In the genomic region with DNA sequence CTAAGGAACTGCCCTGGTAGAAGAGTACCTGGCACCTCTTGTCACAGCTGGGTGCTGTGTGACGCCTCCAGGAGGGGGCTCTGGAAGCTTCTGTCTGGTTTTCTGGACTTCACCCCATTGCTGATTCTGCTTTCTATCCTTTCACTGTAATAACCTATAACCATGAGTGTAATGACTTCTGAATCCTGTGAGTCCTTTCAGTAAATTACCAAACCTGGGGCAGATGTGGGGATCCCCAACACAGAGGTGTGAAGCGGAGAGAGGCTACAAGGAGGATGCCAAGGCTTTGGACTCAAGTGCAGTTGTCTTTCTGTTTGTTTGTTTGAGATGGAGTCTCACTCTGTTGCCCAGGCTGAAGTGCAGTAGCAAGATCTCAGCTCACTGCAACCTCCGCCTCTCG, we compare ENCODE assay signal across 16 cellular contexts.
DNase-seq lines count a peak whose midpoint lies in the region; ATAC-seq, FAIRE-seq and TF ChIP-seq lines count a peak whose summit lies in the region.
"Had no signal": no experiment of that assay in that cellular context is flagged by ENCODE, and none has a peak within 500 bp of the region (broad histone marks: within the 10 kb centered on the region; RNA-seq: fewer than 3 reads in every experiment).

No MANE protein-coding gene starts in this region.

- FAIRE-seq in pancreas (lab: Jason Lieb, UNC): no peak
- FAIRE-seq: GM19239 had no signal

- DNase-seq in activated T-cell treated with anti-CD3 and anti-CD28 coated beads, Interleukin-2, amount 50 U/mL, for 72 hours: no peak
- DNase-seq in activated T-cell treated with anti-CD3 and anti-CD28 coated beads, Interleukin-2, amount 50 U/mL, for 1 hour: no peak
- no peak for DNase-seq in GM06990 (ENCODE audit: extremely low read depth, insufficient read length)
- DNase-seq in activated naive CD8-positive, alpha-beta T cell treated with anti-CD3 and anti-CD28 coated beads for 36 hours: no peak
- no peak for DNase-seq in natural killer cell
- no peak for DNase-seq in retina
- no peak for DNase-seq in pancreas
- DNase-seq in gastrocnemius medialis: no peak
- DNase-seq: Calu3; CD4-positive, CD25-positive, alpha-beta regulatory T cell; HFFc6; KBM-7; NCI-H1417 treated with DMSO at 0.1 percent for 48 hours; NCI-H1930; NCI-H526 treated with DMSO at 0.1 percent for 48 hours had no signal

- no peak for TF ChIP-seq POLR2A in gastrocnemius medialis (IDR thresholded peaks at IDR 0.05)

- H3K4me3 ChIP-seq in GM06990 (replicated peaks; ENCODE audit: low read depth, low read length) (no peak overlapping the region), pancreas (no peak overlapping the region), gastrocnemius medialis (no peak overlapping the region)

- no peak overlapping the region for H3K27ac ChIP-seq in pancreas
- H3K27ac ChIP-seq in gastrocnemius medialis: no peak overlapping the region

- H3K9me3 Mint-ChIP-seq in activated T-cell treated with anti-CD3 and anti-CD28 coated beads, Interleukin-2, amount 50 U/mL, for 72 hours: peaks cover 0 to under 1% of the 10 kb centered on the region in 2 donors
- H3K9me3 Mint-ChIP-seq in activated naive CD8-positive, alpha-beta T cell treated with anti-CD3 and anti-CD28 coated beads for 36 hours: peaks cover 4% of the 10 kb centered on the region
- H3K9me3 Mint-ChIP-seq in natural killer cell: no peaks in the 10 kb centered on the region
- H3K9me3 Mint-ChIP-seq: CD4-positive, CD25-positive, alpha-beta regulatory T cell had no signal

- ATAC-seq in activated T-cell treated with anti-CD3 and anti-CD28 coated beads, Interleukin-2, amount 50 U/mL, for 72 hours (replicated peaks in 1 of 2): peak; percentile 18 to 25
- ATAC-seq in natural killer cell: peak in 1 of 3 donors; percentile 29
- ATAC-seq in pancreas: no peak
- no peak for ATAC-seq in gastrocnemius medialis

- H3K27me3 Mint-ChIP-seq in activated T-cell treated with anti-CD3 and anti-CD28 coated beads, Interleukin-2, amount 50 U/mL, for 72 hours (ENCODE audit: low read depth): no peaks in the 10 kb centered on the region
- H3K27me3 Mint-ChIP-seq in activated naive CD8-positive, alpha-beta T cell treated with anti-CD3 and anti-CD28 coated beads for 36 hours: no peaks in the 10 kb centered on the region
- H3K27me3 Mint-ChIP-seq in natural killer cell (ENCODE audit: low read depth in 2 of 2): no peaks in the 10 kb centered on the region
- H3K27me3 Mint-ChIP-seq: CD4-positive, CD25-positive, alpha-beta regulatory T cell had no signal

- TF ChIP-seq CTCF in GM06990 (IDR thresholded peaks at IDR 0.05; ENCODE audit: insufficient read depth, low read length, poor library complexity, severe bottlenecking): peak; percentile 5
- TF ChIP-seq CTCF in natural killer cell (IDR thresholded peaks at IDR 0.05): no peak
- no peak for TF ChIP-seq CTCF in pancreas (IDR thresholded peaks at IDR 0.05)
- TF ChIP-seq CTCF in gastrocnemius medialis (IDR thresholded peaks at IDR 0.05 in 4 of 5, conservative IDR thresholded peaks at IDR 0.05 in 1 of 5): no peak

- intact Hi-C loops in natural killer cell (cut with micrococcal nuclease) (loop anchor here (10.0 kb wide), 1 partner anchor 792 kb away; no protein-coding TSS in a partner anchor), pancreas (cut with DNase I) (loop anchor here in 2 of 3 donors (10.0 kb wide), 2 partner anchors 138 to 148 kb away; a partner anchor contains a TSS), gastrocnemius medialis (cut with DNase I; ENCODE audit: low total_unique reads) (no loop called here)

- no peaks in the 10 kb centered on the region for H3K4me1 ChIP-seq in pancreas
- H3K4me1 ChIP-seq in gastrocnemius medialis: peaks cover 0 to 21% of the 10 kb centered on the region in 2 donors

- 84 to 96% methylated on average over 4 of the region's 4 CpGs for WGBS in pancreas, 2 donors

- H3K27me3 ChIP-seq in GM06990 (replicated peaks; ENCODE audit: control insufficient read depth, insufficient read depth, low read length) (no peaks in the 10 kb centered on the region), pancreas (no peaks in the 10 kb centered on the region), gastrocnemius medialis (no peaks in the 10 kb centered on the region)

- peaks cover 51% of the 10 kb centered on the region for H3K4me1 Mint-ChIP-seq in activated T-cell treated with anti-CD3 and anti-CD28 coated beads, Interleukin-2, amount 50 U/mL, for 72 hours (ENCODE audit: low read depth)
- H3K4me1 Mint-ChIP-seq in activated naive CD8-positive, alpha-beta T cell treated with anti-CD3 and anti-CD28 coated beads for 36 hours: peaks cover 29% of the 10 kb centered on the region
- peaks cover 45 to 52% of the 10 kb centered on the region in 2 donors for H3K4me1 Mint-ChIP-seq in natural killer cell

- in situ Hi-C loops in gastrocnemius medialis (cut with MboI; ENCODE audit: low sequenced_read_pairs in 4 of 4): loop anchor here in 1 of 4 donors (10.0 kb wide), 1 partner anchor 148 kb away; a partner anchor contains a TSS

- H3K4me3 Mint-ChIP-seq in activated T-cell treated with anti-CD3 and anti-CD28 coated beads, Interleukin-2, amount 50 U/mL, for 72 hours: peak overlapping the region; percentile 3 to 40
- H3K4me3 Mint-ChIP-seq in activated naive CD8-positive, alpha-beta T cell treated with anti-CD3 and anti-CD28 coated beads for 36 hours: no peak overlapping the region
- H3K4me3 Mint-ChIP-seq in natural killer cell: peak overlapping the region; percentile 25
- H3K4me3 Mint-ChIP-seq: CD4-positive, CD25-positive, alpha-beta regulatory T cell; HFFc6 had no signal

- peaks cover 5 to 17% of the 10 kb centered on the region in 2 donors for H3K36me3 Mint-ChIP-seq in activated T-cell treated with anti-CD3 and anti-CD28 coated beads, Interleukin-2, amount 50 U/mL, for 72 hours (ENCODE audit: insufficient read depth in 2 of 2)
- peaks cover 20% of the 10 kb centered on the region for H3K36me3 Mint-ChIP-seq in activated naive CD8-positive, alpha-beta T cell treated with anti-CD3 and anti-CD28 coated beads for 36 hours
- H3K36me3 Mint-ChIP-seq in natural killer cell: no peaks in the 10 kb centered on the region

- H3K27ac Mint-ChIP-seq in activated T-cell treated with anti-CD3 and anti-CD28 coated beads, Interleukin-2, amount 50 U/mL, for 72 hours: peak overlapping the region; percentile 52
- peak overlapping the region; percentile 15 for H3K27ac Mint-ChIP-seq in activated naive CD8-positive, alpha-beta T cell treated with anti-CD3 and anti-CD28 coated beads for 36 hours
- H3K27ac Mint-ChIP-seq in natural killer cell: peak overlapping the region; percentile 69 to 79
- H3K27ac Mint-ChIP-seq: HFFc6 had no signal

- H3K9me3 ChIP-seq in pancreas (no peaks in the 10 kb centered on the region), gastrocnemius medialis (no peaks in the 10 kb centered on the region)

- H3K36me3 ChIP-seq in GM06990 (ENCODE audit: control insufficient read depth, insufficient read depth, low read length) (no peaks in the 10 kb centered on the region), pancreas (no peaks in the 10 kb centered on the region), gastrocnemius medialis (no peaks in the 10 kb centered on the region)

Comparison
In these comparisons a context has a peak if more than half of its experiments do, and no peak if none do; other contexts are left out.
1. ATAC-seq: peak in activated T-cell treated with anti-CD3 and anti-CD28 coated beads, Interleukin-2, amount 50 U/mL, for 72 hours (2 of 2); none in pancreas (0 of 4) and gastrocnemius medialis (0 of 2).
2. H3K27ac Mint-ChIP-seq: peak in every context shown above with its lines; median percentile 74 in natural killer cell; 52 in activated T-cell treated with anti-CD3 and anti-CD28 coated beads, Interleukin-2, amount 50 U/mL, for 72 hours; 15 in activated naive CD8-positive, alpha-beta T cell treated with anti-CD3 and anti-CD28 coated beads for 36 hours.